ENCODE assay signal across 10 cellular contexts in genomic region chr9:108182950-108183381, GRCh38.
DNase-seq lines count a peak whose midpoint lies in the region; ATAC-seq and TF ChIP-seq lines count a peak whose summit lies in the region.
"Had no signal": no experiment of that assay in that cellular context is flagged by ENCODE, and none has a peak within 500 bp of the region (broad histone marks: within the 10 kb centered on the region; RNA-seq: fewer than 3 reads in every experiment).

No MANE protein-coding gene starts in this region.

- no peaks in the 10 kb centered on the region for H3K4me1 Mint-ChIP-seq in activated CD4-positive, alpha-beta memory T cell treated with anti-CD3 and anti-CD28 coated beads, Interleukin-2, amount 10 ng/mL, durations not matched to agents 7 days and 5 days
- no peaks in the 10 kb centered on the region for H3K4me1 Mint-ChIP-seq in activated CD4-positive, alpha-beta T cell treated with anti-CD3 and anti-CD28 coated beads, Interleukin-2, amount 10 ng/mL, durations not matched to agents 24 days and 14 days

- CTCF ChIA-PET in activated CD4-positive, alpha-beta memory T cell treated with anti-CD3 and anti-CD28 coated beads, Interleukin-2, amount 10 ng/mL, durations not matched to agents 7 days and 5 days (lab: Charles Lee): no interaction called here

- H3K36me3 ChIP-seq in mucosa of descending colon (ENCODE audit: low read depth): no peaks in the 10 kb centered on the region
- H3K36me3 ChIP-seq: tibial artery had no signal

- H3K4me3 Mint-ChIP-seq in activated CD4-positive, alpha-beta memory T cell treated with anti-CD3 and anti-CD28 coated beads, Interleukin-2, amount 10 ng/mL, durations not matched to agents 7 days and 5 days: no peak overlapping the region
- no peak overlapping the region for H3K4me3 Mint-ChIP-seq in activated CD4-positive, alpha-beta T cell treated with anti-CD3 and anti-CD28 coated beads, Interleukin-2, amount 10 ng/mL, durations not matched to agents 24 days and 14 days

- DNase-seq in NB4 (ENCODE audit: low read depth): peak; percentile 51
- DNase-seq in mucosa of descending colon: no peak
- DNase-seq in activated CD4-positive, alpha-beta memory T cell treated with anti-CD3 and anti-CD28 coated beads, Interleukin-2, amount 10 ng/mL, durations not matched to agents 7 days and 5 days: no peak
- DNase-seq in NK-92 treated with Interleukin-12 subunit alpha and Interleukin-12 subunit beta, amount 100 ng/mL, for 24 hours (lab: John Stamatoyannopoulos, UW): no peak
- DNase-seq in activated CD4-positive, alpha-beta T cell treated with anti-CD3 and anti-CD28 coated beads, Interleukin-2, amount 10 ng/mL, durations not matched to agents 24 days and 14 days: no peak
- DNase-seq in NCI-H82 treated with DMSO at 0.1 percent for 48 hours (lab: John Stamatoyannopoulos, UW; ENCODE audit: unreplicated experiment): no peak
- DNase-seq: NCI-H2171 had no signal

- no peaks in the 10 kb centered on the region for H3K9me3 ChIP-seq in mucosa of descending colon
- H3K9me3 ChIP-seq: tibial artery had no signal

- no peaks in the 10 kb centered on the region for H3K9me3 Mint-ChIP-seq in activated CD4-positive, alpha-beta memory T cell treated with anti-CD3 and anti-CD28 coated beads, Interleukin-2, amount 10 ng/mL, durations not matched to agents 7 days and 5 days
- H3K9me3 Mint-ChIP-seq in activated CD4-positive, alpha-beta T cell treated with anti-CD3 and anti-CD28 coated beads, Interleukin-2, amount 10 ng/mL, durations not matched to agents 24 days and 14 days: no peaks in the 10 kb centered on the region

- H3K36me3 Mint-ChIP-seq in activated CD4-positive, alpha-beta memory T cell treated with anti-CD3 and anti-CD28 coated beads, Interleukin-2, amount 10 ng/mL, durations not matched to agents 7 days and 5 days (ENCODE audit: low read depth): no peaks in the 10 kb centered on the region
- no peaks in the 10 kb centered on the region for H3K36me3 Mint-ChIP-seq in activated CD4-positive, alpha-beta T cell treated with anti-CD3 and anti-CD28 coated beads, Interleukin-2, amount 10 ng/mL, durations not matched to agents 24 days and 14 days (ENCODE audit: low read depth)

- H3K4me1 ChIP-seq in mucosa of descending colon (ENCODE audit: low read depth): no peaks in the 10 kb centered on the region

- no peaks in the 10 kb centered on the region for H3K27me3 Mint-ChIP-seq in activated CD4-positive, alpha-beta memory T cell treated with anti-CD3 and anti-CD28 coated beads, Interleukin-2, amount 10 ng/mL, durations not matched to agents 7 days and 5 days
- H3K27me3 Mint-ChIP-seq in activated CD4-positive, alpha-beta T cell treated with anti-CD3 and anti-CD28 coated beads, Interleukin-2, amount 10 ng/mL, durations not matched to agents 24 days and 14 days: no peaks in the 10 kb centered on the region

- TF ChIP-seq CTCF in NB4 (IDR thresholded peaks at IDR 0.05; ENCODE audit: low read depth, low read length) (no peak), mucosa of descending colon (IDR thresholded peaks at IDR 0.05) (no peak)

- ATAC-seq in GM18867 (IDR thresholded peaks at IDR 0.05; ENCODE audit: unreplicated experiment) (peak; percentile 85), HG02623 (IDR thresholded peaks at IDR 0.05; ENCODE audit: unreplicated experiment) (peak; percentile 76), mucosa of descending colon (peak; percentile 43)

- H3K27ac Mint-ChIP-seq in activated CD4-positive, alpha-beta memory T cell treated with anti-CD3 and anti-CD28 coated beads, Interleukin-2, amount 10 ng/mL, durations not matched to agents 7 days and 5 days: no peak overlapping the region
- H3K27ac Mint-ChIP-seq in activated CD4-positive, alpha-beta T cell treated with anti-CD3 and anti-CD28 coated beads, Interleukin-2, amount 10 ng/mL, durations not matched to agents 24 days and 14 days: no peak overlapping the region

- TF ChIP-seq POLR2A in NB4 (IDR thresholded peaks at IDR 0.05; ENCODE audit: extremely low read depth, insufficient read length): no peak

- POLR2A ChIA-PET in activated CD4-positive, alpha-beta memory T cell treated with anti-CD3 and anti-CD28 coated beads, Interleukin-2, amount 10 ng/mL, durations not matched to agents 7 days and 5 days (lab: Charles Lee): no interaction called here

- H3K4me3 ChIP-seq in NB4 (ENCODE audit: low read depth, low read length): no peak overlapping the region
- no peak overlapping the region for H3K4me3 ChIP-seq in mucosa of descending colon
- H3K4me3 ChIP-seq: tibial artery had no signal

- intact Hi-C loops in mucosa of descending colon (cut with DNase I, micrococcal nuclease): no loop called here
- intact Hi-C loops in activated CD4-positive, alpha-beta T cell treated with anti-CD3 and anti-CD28 coated beads, Interleukin-2, amount 10 ng/mL, durations not matched to agents 24 days and 14 days (cut with micrococcal nuclease): no loop called here
